In the genomic region with DNA sequence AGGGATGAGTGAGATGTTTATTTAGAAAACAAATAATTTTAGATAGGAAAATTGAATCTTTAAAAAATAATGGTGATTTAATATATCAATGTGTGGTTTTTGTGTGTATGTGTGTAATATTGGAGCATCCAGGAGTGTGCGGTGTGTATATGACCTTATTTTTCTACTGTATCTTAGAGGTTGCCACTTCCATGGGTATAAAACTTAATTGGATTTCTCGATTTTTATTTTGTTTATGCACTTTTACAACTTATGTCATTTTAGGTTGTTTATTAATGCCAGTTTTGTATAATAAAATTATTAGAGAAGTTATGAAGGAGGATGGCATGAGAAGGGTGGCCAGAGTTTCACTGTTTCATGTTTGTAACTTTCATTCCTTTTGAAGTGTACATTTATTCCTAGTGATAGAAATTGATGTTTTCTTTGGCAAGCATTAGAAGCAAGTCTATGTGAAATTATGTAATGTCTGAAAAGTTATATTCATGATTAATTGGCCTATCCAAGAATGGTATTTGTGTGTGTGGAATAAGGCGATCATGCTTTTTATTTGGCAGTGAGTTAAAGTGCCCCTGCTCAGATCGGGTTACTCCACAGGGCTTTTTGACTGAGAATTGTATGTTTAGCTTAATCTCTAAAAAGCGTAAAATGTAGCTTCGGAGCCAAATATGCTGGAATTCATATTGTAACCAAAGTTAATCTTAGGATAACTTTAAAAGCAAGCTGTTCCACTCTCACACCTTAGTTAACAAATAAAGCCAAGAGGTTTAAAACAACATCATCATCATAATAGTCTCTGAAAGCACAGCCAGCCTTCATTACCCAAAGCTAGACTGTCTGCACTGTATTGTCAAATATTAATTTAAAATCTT, we compare ENCODE assay signal across 2 cellular contexts.
TF ChIP-seq lines count a peak whose summit lies in the region.

No MANE protein-coding gene starts in this region.

TF ChIP-seq in IMR-90, 13 proteins besides CTCF, POLR2A, EP300 and RAD21:
- no peak for TF ChIP-seq MAZ (IDR thresholded peaks at IDR 0.05; ENCODE audit: borderline replicate concordance, low read depth, low read length)
- TF ChIP-seq, protein P1, sequence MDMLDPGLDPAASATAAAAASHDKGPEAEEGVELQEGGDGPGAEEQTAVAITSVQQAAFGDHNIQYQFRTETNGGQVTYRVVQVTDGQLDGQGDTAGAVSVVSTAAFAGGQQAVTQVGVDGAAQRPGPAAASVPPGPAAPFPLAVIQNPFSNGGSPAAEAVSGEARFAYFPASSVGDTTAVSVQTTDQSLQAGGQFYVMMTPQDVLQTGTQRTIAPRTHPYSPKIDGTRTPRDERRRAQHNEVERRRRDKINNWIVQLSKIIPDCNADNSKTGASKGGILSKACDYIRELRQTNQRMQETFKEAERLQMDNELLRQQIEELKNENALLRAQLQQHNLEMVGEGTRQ (IDR thresholded peaks at IDR 0.05; ENCODE audit: low read depth, low read length): no peak
- no peak for TF ChIP-seq RCOR1 (IDR thresholded peaks at IDR 0.05; ENCODE audit: insufficient replicate concordance, low read length)
- no peak for TF ChIP-seq CEBPB (IDR thresholded peaks at IDR 0.05; ENCODE audit: low read depth, low read length)
- no peak for TF ChIP-seq SMC3 (IDR thresholded peaks at IDR 0.05; ENCODE audit: low read depth, low read length)

TF ChIP-seq in K562, 482 proteins besides CTCF, POLR2A, EP300 and RAD21:
- TF ChIP-seq ZNF384 (IDR thresholded peaks at IDR 0.05; ENCODE audit: low read depth, low read length) (no peak), MYC (IDR thresholded peaks at IDR 0.05; ENCODE audit: low read depth, low read length) (no peak), MYC (CRISPR knock-in tag; IDR thresholded peaks at IDR 0.05; ENCODE audit: borderline replicate concordance, low read depth) (no peak), ZNF146 (CRISPR knock-in tag; IDR thresholded peaks at IDR 0.05; ENCODE audit: unreplicated experiment) (no peak), ZFP36 (IDR thresholded peaks at IDR 0.05; ENCODE audit: low read depth, low read length, partially characterized antibody) (peak; percentile 5)
